ENCODE assay signal across 12 cellular contexts in the genomic region with DNA sequence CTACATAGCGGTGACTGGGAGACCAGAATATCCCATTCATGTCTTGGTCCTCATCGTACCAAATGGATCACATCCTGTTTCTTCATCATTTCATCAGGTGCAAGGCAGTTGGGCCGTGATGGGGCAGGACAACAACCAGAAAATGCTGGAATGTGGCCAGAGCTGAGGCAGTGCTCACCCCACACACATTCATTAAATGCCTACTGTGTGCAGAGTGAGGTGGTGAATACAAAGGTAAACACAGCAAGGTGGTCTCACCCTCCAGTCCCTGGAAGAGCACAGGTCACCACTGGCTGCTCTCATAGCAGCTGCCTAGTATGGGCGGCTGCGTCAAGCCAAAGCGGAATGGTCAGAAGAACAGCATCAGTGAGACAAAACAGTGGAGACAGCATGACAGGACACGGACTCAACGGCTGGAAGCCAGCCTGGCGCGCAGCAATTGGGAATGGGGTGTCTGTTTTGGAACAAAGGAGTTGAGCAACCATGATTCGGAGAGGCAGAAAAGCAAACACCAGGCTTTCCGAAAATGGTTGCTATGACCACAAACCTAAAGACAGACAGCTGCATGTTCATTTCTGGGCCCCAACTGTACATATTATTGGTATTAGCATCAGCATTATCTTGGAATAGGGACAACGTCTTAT. TPM values are rescaled to one million over a fixed set of nuclear protein-coding genes. Genes with fewer than 3 reads are reported as not detected.
DNase-seq lines count a peak whose midpoint lies in the region; FAIRE-seq and TF ChIP-seq lines count a peak whose summit lies in the region.
"Had no signal": no experiment of that assay in that cellular context is flagged by ENCODE, and none has a peak within 500 bp of the region (broad histone marks: within the 10 kb centered on the region; RNA-seq: fewer than 3 reads in every experiment).

No MANE protein-coding gene starts in this region.

- TF ChIP-seq EP300 in sigmoid colon (IDR thresholded peaks at IDR 0.05) = no peak

- intact Hi-C loops in sigmoid colon (cut with DNase I) = no loop called here

- no peak for FAIRE-seq in frontal cortex (lab: Jason Lieb, UNC)
- FAIRE-seq: endothelial cell of umbilical vein had no signal

- H3K4me3 ChIP-seq in fibroblast of mammary gland (ENCODE audit: control insufficient read depth, low read depth, low read length) = no peak overlapping the region
- no peak overlapping the region for H3K4me3 ChIP-seq in sigmoid colon

- no peaks in the 10 kb centered on the region for H3K36me3 Mint-ChIP-seq in immature natural killer cell
- H3K36me3 Mint-ChIP-seq: CD8-positive, alpha-beta memory T cell had no signal

- H3K27ac ChIP-seq in sigmoid colon = peak overlapping the region in 3 of 4 donors; percentile 43 to 56 (median 52)

- WGBS in sigmoid colon, 2 donors = 79 to 80% methylated on average over 13 of the region's 13 CpGs

- no peaks in the 10 kb centered on the region for H3K9me3 Mint-ChIP-seq in immature natural killer cell
- H3K9me3 Mint-ChIP-seq: CD8-positive, alpha-beta memory T cell had no signal

- peaks cover 2 to 10% (median 8%) of the 10 kb centered on the region in 3 donors for H3K27me3 Mint-ChIP-seq in immature natural killer cell (ENCODE audit: low read depth in 3 of 3)

- H3K27ac Mint-ChIP-seq in immature natural killer cell = peak overlapping the region in 1 of 6 donors; percentile 4
- H3K27ac Mint-ChIP-seq: activated CD8-positive, alpha-beta T cell treated with anti-CD3 and anti-CD28 coated beads, Interleukin-2, amount 10 ng/mL, durations not matched to agents 7 days and 5 days; CD8-positive, alpha-beta memory T cell had no signal

- H3K36me3 ChIP-seq in sigmoid colon = no peaks in the 10 kb centered on the region

- H3K4me3 Mint-ChIP-seq in immature natural killer cell = no peak overlapping the region
- H3K4me3 Mint-ChIP-seq: activated CD8-positive, alpha-beta T cell treated with anti-CD3 and anti-CD28 coated beads, Interleukin-2, amount 10 ng/mL, durations not matched to agents 7 days and 5 days; CD8-positive, alpha-beta memory T cell had no signal

- H3K4me1 ChIP-seq in sigmoid colon = peaks cover 0 to 12% (median 4%) of the 10 kb centered on the region in 4 donors

- TF ChIP-seq POLR2A in sigmoid colon (IDR thresholded peaks at IDR 0.05) = no peak

- no peaks in the 10 kb centered on the region for H3K27me3 ChIP-seq in sigmoid colon

- TF ChIP-seq CTCF in fibroblast of mammary gland (conservative IDR thresholded peaks at IDR 0.05; ENCODE audit: control insufficient read depth, insufficient read depth, low read depth, low read length) (no peak), sigmoid colon (IDR thresholded peaks at IDR 0.05) (no peak)

- DNase-seq in LHCN-M2 (ENCODE audit: low read depth) (peak; percentile 67), NCI-H748 treated with DMSO at 0.1 percent for 48 hours (lab: John Stamatoyannopoulos, UW) (peak; percentile 80), fibroblast of mammary gland (ENCODE audit: low read depth) (peak; percentile 45), sigmoid colon (no peak), frontal cortex (ENCODE audit: low spot score in 2 of 2) (no peak), NAMALWA (ENCODE audit: low spot score) (no peak), immature natural killer cell (no peak)
- DNase-seq in stimulated activated naive CD4-positive, alpha-beta T cell (lab: John Stamatoyannopoulos, UW) = no peak
- DNase-seq: activated CD8-positive, alpha-beta T cell treated with anti-CD3 and anti-CD28 coated beads, Interleukin-2, amount 10 ng/mL, durations not matched to agents 7 days and 5 days; CD8-positive, alpha-beta memory T cell; NCI-H226 had no signal

- H3K4me1 Mint-ChIP-seq in immature natural killer cell = peaks cover 4 to 5% of the 10 kb centered on the region in 2 donors

- no peaks in the 10 kb centered on the region for H3K9me3 ChIP-seq in sigmoid colon

RNA-seq across cellular contexts. Expression of gene ADAMTSL4, which starts 5.6 kb away (rescaled TPM):
- 2.8 and 3.1 TPM in 2 replicates for total RNA-seq in LHCN-M2 (2014; rRNA removed)
- polyA plus RNA-seq in LHCN-M2 (2012) = 4.8 TPM
- 10 to 100 TPM; 14.6 to 36.0 (median 24.3) TPM for total RNA-seq in sigmoid colon
- polyA plus RNA-seq in sigmoid colon = 10 to 100 TPM in 1 of 3 donors, 1 to 10 TPM in 2; 2.1 to 14.0 (median 4.8) TPM
- under 0.01 TPM for total RNA-seq in frontal cortex
- not detected for polyA plus RNA-seq in immature natural killer cell
- total RNA-seq: activated CD8-positive, alpha-beta T cell treated with anti-CD3 and anti-CD28 coated beads, Interleukin-2, amount 10 ng/mL, durations not matched to agents 7 days and 5 days had no signal
- polyA plus RNA-seq: CD8-positive, alpha-beta memory T cell had no signal

RNA-seq across cellular contexts. Expression of gene FALEC, which starts 28.1 kb away (rescaled TPM):
- total RNA-seq in LHCN-M2 (2014; rRNA removed) (not detected in 2 replicates), sigmoid colon (not detected), frontal cortex (0.41 TPM)
- 0.36 TPM for polyA plus RNA-seq in LHCN-M2 (2012)
- polyA plus RNA-seq in sigmoid colon (under 1 TPM in 1 of 3 donors, not detected in 2; 0.35 TPM), immature natural killer cell (not detected)
- total RNA-seq: activated CD8-positive, alpha-beta T cell treated with anti-CD3 and anti-CD28 coated beads, Interleukin-2, amount 10 ng/mL, durations not matched to agents 7 days and 5 days; CD8-positive, alpha-beta memory T cell; endothelial cell of umbilical vein had no signal
- polyA plus RNA-seq: CD8-positive, alpha-beta memory T cell; endothelial cell of umbilical vein had no signal

RNA-seq across cellular contexts. Expression of gene ECM1, which starts 35.7 kb away (rescaled TPM):
- total RNA-seq in LHCN-M2 (2014; rRNA removed) = 108 and 129 TPM in 2 replicates
- polyA plus RNA-seq in LHCN-M2 (2012) = 222 TPM
- 10 to 100 TPM in 3 of 4 donors, 1 to 10 TPM in 1; 9.2 to 23.8 (median 13.8) TPM for total RNA-seq in sigmoid colon
- polyA plus RNA-seq in sigmoid colon = 1 to 10 TPM; 2.1 to 8.7 (median 3.0) TPM
- total RNA-seq in frontal cortex = 0.41 TPM
- not detected for polyA plus RNA-seq in immature natural killer cell

RNA-seq across cellular contexts. Expression of gene MCL1, which starts 35.8 kb away (rescaled TPM):
- total RNA-seq in LHCN-M2 (2014; rRNA removed) = 287 TPM in 2 replicates
- polyA plus RNA-seq in LHCN-M2 (2012) = 66.7 TPM
- total RNA-seq in sigmoid colon = 100 to 1,000 TPM; 159 to 352 (median 212) TPM
- 100 to 1,000 TPM; 119 to 194 (median 153) TPM for polyA plus RNA-seq in sigmoid colon
- total RNA-seq in frontal cortex = 110 TPM
- 100 to 1,000 TPM in 1 of 3 donors, 10 to 100 TPM in 2; 44.2 to 113 (median 73.0) TPM for polyA plus RNA-seq in immature natural killer cell

RNA-seq across cellular contexts. Expression of gene TARS2, which starts 56.4 kb away (rescaled TPM):
- total RNA-seq in LHCN-M2 (2014; rRNA removed) (16.4 and 18.9 TPM in 2 replicates), sigmoid colon (10 to 100 TPM in 2 of 4 donors, 1 to 10 TPM in 2; 8.1 to 13.3 (median 10.4) TPM), frontal cortex (22.8 TPM)
- 15.0 TPM for polyA plus RNA-seq in LHCN-M2 (2012)
- polyA plus RNA-seq in sigmoid colon (10 to 100 TPM in 1 of 3 donors, 1 to 10 TPM in 2; 4.6 to 16.9 (median 6.0) TPM), immature natural killer cell (10 to 100 TPM; 29.6 to 40.8 (median 31.9) TPM)

Comparison
In these comparisons a context has a peak if more than half of its experiments do, and no peak if none do; other contexts are left out.
1. DNase-seq: peak in LHCN-M2 (single experiment), NCI-H748 treated with DMSO at 0.1 percent for 48 hours (single experiment) and fibroblast of mammary gland (single experiment); none in sigmoid colon (single experiment), frontal cortex (0 of 2), NAMALWA (single experiment), immature natural killer cell (0 of 3) and stimulated activated naive CD4-positive, alpha-beta T cell (0 of 6).